ENCODE assay signal across 10 cellular contexts in the genomic region with DNA sequence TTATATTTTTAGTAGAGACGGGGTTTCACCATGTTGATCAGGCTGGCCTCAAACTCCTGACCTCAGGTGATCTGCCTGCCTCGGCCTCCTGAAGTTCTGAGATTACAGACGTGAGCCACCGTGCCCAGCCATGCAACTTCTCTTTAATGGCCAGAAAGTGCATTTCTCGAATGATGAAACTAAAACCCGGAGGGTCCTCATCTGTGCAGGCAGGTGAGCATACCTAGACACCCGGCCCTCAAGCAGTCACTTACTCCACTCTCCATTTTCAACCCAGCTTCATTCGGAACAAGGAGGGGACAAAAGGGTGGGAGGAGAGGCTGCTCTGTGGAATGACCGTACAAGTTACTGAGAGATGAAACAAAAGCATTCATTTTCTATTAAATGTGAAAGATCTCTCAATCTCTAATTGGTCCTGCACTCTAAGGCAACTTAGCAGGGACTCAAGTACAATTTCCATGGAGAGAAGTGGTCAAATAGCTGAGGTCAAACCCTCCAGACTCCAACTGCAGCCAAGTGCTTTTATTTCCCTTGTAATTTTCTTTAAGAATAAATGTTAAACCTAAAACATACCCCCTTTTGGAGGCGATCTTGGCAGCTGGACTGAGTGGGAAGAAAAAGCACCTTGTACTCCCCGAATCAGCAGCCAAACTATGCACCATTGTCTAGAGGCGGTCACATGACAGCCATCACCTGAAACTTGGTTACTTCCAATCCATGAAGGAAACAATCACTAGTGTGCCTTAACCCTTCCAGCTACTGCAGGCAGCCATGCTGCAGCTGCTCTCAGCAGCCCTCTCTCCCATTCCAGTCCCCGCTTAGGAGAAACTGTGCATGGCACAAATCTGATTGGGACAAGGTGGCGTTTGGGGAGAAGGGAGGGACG.
DNase-seq lines count a peak whose midpoint lies in the region; ATAC-seq and TF ChIP-seq lines count a peak whose summit lies in the region.
"Had no signal": no experiment of that assay in that cellular context is flagged by ENCODE, and none has a peak within 500 bp of the region (broad histone marks: within the 10 kb centered on the region; RNA-seq: fewer than 3 reads in every experiment).

No MANE protein-coding gene starts in this region.

- H3K27me3 ChIP-seq in DOHH2 (ENCODE audit: control insufficient read depth, low read length) (no peaks in the 10 kb centered on the region), left ventricle myocardium inferior (ENCODE audit: low read depth) (no peaks in the 10 kb centered on the region), psoas muscle (ENCODE audit: insufficient read depth in 3 of 3, low read length in 2 of 3) (no peaks in the 10 kb centered on the region)

- peak in 3 of 4 donors; percentile 24 to 45 (median 38) for ATAC-seq in psoas muscle
- no peak for ATAC-seq in GM21390 (IDR thresholded peaks at IDR 0.05; ENCODE audit: unreplicated experiment)

- H3K9me3 ChIP-seq in DOHH2 (ENCODE audit: control insufficient read depth, insufficient read depth, low read length), result no peaks in the 10 kb centered on the region
- H3K9me3 ChIP-seq in left ventricle myocardium inferior (replicated peaks), result no peaks in the 10 kb centered on the region
- H3K9me3 ChIP-seq in psoas muscle, result no peaks in the 10 kb centered on the region

- H3K4me1 Mint-ChIP-seq in glutamatergic neuron (ENCODE audit: low read depth, unreplicated experiment), result peaks cover 54% of the 10 kb centered on the region

- H3K36me3 Mint-ChIP-seq in glutamatergic neuron (ENCODE audit: unreplicated experiment), result no peaks in the 10 kb centered on the region

- H3K9me2 ChIP-seq in DOHH2 (replicated peaks; ENCODE audit: control insufficient read depth, low read length), result no peaks in the 10 kb centered on the region

- 23 to 37% (median 32%) methylated on average over 15 of the region's 15 CpGs for WGBS in psoas muscle, 3 donors

- peaks cover 44% of the 10 kb centered on the region for H4K20me1 ChIP-seq in DOHH2 (ENCODE audit: control insufficient read depth, insufficient read depth, low read depth, low read length)

- H3K36me3 ChIP-seq in DOHH2 (ENCODE audit: control insufficient read depth, low read length), result peaks cover 49% of the 10 kb centered on the region
- H3K36me3 ChIP-seq in left ventricle myocardium inferior, result no peaks in the 10 kb centered on the region
- no peaks in the 10 kb centered on the region for H3K36me3 ChIP-seq in psoas muscle (ENCODE audit: insufficient read depth in 1 of 2, low read depth in 1 of 2)

- peaks cover 20% of the 10 kb centered on the region for H3F3A ChIP-seq in DOHH2 (ENCODE audit: control insufficient read depth, insufficient read depth)

- no peak overlapping the region for H3K4me3 Mint-ChIP-seq in glutamatergic neuron (ENCODE audit: unreplicated experiment)
- H3K4me3 Mint-ChIP-seq: IgD-negative memory B cell had no signal

- no peak for DNase-seq in left ventricle myocardium inferior
- no peak for DNase-seq in psoas muscle
- DNase-seq in COR-L47 (lab: John Stamatoyannopoulos, UW), result no peak
- DNase-seq in glutamatergic neuron, result no peak
- no peak for DNase-seq in activated CD4-positive, alpha-beta T cell treated with anti-CD3 and anti-CD28 coated beads for 4 hours
- DNase-seq: stimulated activated CD4-positive, alpha-beta T cell treated with anti-CD3 and anti-CD28 coated beads, Interleukin-4, amount 100 ng/mL, for 1 hour had no signal

- no peak overlapping the region for H3K27ac Mint-ChIP-seq in glutamatergic neuron (ENCODE audit: unreplicated experiment)
- H3K27ac Mint-ChIP-seq: IgD-negative memory B cell had no signal

- peak overlapping the region; percentile 80 for H3K4me2 ChIP-seq in DOHH2 (ENCODE audit: low read length)

- intact Hi-C loops in left ventricle myocardium inferior (cut with micrococcal nuclease), result loop anchor here (10.0 kb wide), 1 partner anchor 63 kb away; the partner anchor contains the start of gene VGLL4
- intact Hi-C loops in psoas muscle (cut with DNase I), result no loop called here

- peaks cover 5% of the 10 kb centered on the region for H3K9me3 Mint-ChIP-seq in glutamatergic neuron (ENCODE audit: unreplicated experiment)
- H3K9me3 Mint-ChIP-seq: IgD-negative memory B cell had no signal

- no peaks in the 10 kb centered on the region for H3K27me3 Mint-ChIP-seq in glutamatergic neuron (ENCODE audit: unreplicated experiment)
- H3K27me3 Mint-ChIP-seq: IgD-negative memory B cell had no signal

- no peak for TF ChIP-seq CTCF in DOHH2 (IDR thresholded peaks at IDR 0.05; ENCODE audit: low read depth, low read length, poor library complexity, severe bottlenecking)
- TF ChIP-seq CTCF in VCaP (conservative IDR thresholded peaks at IDR 0.05), result no peak
- TF ChIP-seq CTCF in left ventricle myocardium inferior (IDR thresholded peaks at IDR 0.05; ENCODE audit: borderline replicate concordance), result no peak
- no peak for TF ChIP-seq CTCF in psoas muscle (IDR thresholded peaks at IDR 0.05)
- TF ChIP-seq CTCF in glutamatergic neuron (IDR thresholded peaks at IDR 0.05; ENCODE audit: partially characterized antibody, unreplicated experiment), result no peak

- H3K4me3 ChIP-seq in DOHH2 (ENCODE audit: low read length), result peak overlapping the region; percentile 64
- H3K4me3 ChIP-seq in left ventricle myocardium inferior, result peak overlapping the region; percentile 61
- peak overlapping the region; percentile 47 for H3K4me3 ChIP-seq in psoas muscle

- H3K4me1 ChIP-seq in DOHH2 (ENCODE audit: control insufficient read depth, low read length) (peaks cover 74% of the 10 kb centered on the region), left ventricle myocardium inferior (peaks cover 83% of the 10 kb centered on the region), psoas muscle (peaks cover 49% of the 10 kb centered on the region)

- peak overlapping the region; percentile 59 for H3K27ac ChIP-seq in DOHH2 (ENCODE audit: low read depth, low read length)
- H3K27ac ChIP-seq in VCaP, result peak overlapping the region; percentile 71
- H3K27ac ChIP-seq in left ventricle myocardium inferior (replicated peaks), result peak overlapping the region; percentile 85
- peak overlapping the region; percentile 58 for H3K27ac ChIP-seq in psoas muscle

- peaks cover 97% of the 10 kb centered on the region for H3K79me2 ChIP-seq in DOHH2 (ENCODE audit: control insufficient read depth, low read length)
